Comparison of ENCODE assay signal across 1 cellular context in genomic region chr18:47204908-47205522, GRCh38.
TF ChIP-seq lines count a peak whose summit lies in the region.

No MANE protein-coding gene starts in this region.

TF ChIP-seq in K562, 482 proteins besides CTCF, POLR2A, EP300 and RAD21 (continued from another document):
- TF ChIP-seq NFIC (IDR thresholded peaks at IDR 0.05) (no peak), HBP1 (CRISPR knock-in tag; IDR thresholded peaks at IDR 0.05) (no peak), DEAF1 (CRISPR knock-in tag; IDR thresholded peaks at IDR 0.05) (peak; percentile 67), ATF7 (IDR thresholded peaks at IDR 0.05) (no peak)
- TF ChIP-seq, protein P1, sequence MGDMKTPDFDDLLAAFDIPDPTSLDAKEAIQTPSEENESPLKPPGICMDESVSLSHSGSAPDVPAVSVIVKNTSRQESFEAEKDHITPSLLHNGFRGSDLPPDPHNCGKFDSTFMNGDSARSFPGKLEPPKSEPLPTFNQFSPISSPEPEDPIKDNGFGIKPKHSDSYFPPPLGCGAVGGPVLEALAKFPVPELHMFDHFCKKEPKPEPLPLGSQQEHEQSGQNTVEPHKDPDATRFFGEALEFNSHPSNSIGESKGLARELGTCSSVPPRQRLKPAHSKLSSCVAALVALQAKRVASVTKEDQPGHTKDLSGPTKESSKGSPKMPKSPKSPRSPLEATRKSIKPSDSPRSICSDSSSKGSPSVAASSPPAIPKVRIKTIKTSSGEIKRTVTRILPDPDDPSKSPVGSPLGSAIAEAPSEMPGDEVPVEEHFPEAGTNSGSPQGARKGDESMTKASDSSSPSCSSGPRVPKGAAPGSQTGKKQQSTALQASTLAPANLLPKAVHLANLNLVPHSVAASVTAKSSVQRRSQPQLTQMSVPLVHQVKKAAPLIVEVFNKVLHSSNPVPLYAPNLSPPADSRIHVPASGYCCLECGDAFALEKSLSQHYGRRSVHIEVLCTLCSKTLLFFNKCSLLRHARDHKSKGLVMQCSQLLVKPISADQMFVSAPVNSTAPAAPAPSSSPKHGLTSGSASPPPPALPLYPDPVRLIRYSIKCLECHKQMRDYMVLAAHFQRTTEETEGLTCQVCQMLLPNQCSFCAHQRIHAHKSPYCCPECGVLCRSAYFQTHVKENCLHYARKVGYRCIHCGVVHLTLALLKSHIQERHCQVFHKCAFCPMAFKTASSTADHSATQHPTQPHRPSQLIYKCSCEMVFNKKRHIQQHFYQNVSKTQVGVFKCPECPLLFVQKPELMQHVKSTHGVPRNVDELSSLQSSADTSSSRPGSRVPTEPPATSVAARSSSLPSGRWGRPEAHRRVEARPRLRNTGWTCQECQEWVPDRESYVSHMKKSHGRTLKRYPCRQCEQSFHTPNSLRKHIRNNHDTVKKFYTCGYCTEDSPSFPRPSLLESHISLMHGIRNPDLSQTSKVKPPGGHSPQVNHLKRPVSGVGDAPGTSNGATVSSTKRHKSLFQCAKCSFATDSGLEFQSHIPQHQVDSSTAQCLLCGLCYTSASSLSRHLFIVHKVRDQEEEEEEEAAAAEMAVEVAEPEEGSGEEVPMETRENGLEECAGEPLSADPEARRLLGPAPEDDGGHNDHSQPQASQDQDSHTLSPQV (IDR thresholded peaks at IDR 0.05) = no peak
